Comparison of ENCODE assay signal across 7 cellular contexts in the genomic region with DNA sequence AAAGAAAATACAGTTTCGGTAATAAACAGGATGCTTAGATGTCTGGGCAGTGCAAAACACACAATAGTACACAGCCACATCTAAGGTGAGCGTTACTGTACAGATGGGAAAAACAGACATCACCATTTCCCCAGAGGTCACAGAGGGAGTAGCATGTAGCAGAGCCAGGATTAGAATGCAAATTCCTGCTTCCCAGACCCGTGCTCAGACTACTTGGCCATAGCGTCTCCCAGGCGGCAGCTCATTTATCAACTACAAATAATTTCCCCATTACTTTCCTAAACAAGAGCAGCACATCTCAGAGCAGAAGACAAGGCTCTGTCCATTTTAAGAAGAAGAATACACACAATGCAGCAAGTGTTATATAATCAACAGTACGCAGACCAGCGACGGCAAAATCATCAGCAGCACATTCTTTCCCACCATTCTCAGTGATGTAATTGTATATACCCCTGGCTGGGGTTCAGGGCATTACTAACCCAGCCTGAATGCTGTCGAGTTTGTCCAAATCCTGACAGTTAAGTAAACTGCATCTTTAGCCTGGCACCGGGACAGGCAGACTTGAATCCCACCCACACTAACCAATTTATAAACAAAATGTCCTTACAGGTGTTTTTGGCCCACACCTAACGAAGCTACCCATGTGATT.
DNase-seq lines count a peak whose midpoint lies in the region; ATAC-seq and TF ChIP-seq lines count a peak whose summit lies in the region.

No MANE protein-coding gene starts in this region.

- TF ChIP-seq CTCF in right atrium auricular region (IDR thresholded peaks at IDR 0.05): peak in 1 of 2 donors; percentile 37

- H3K9ac ChIP-seq in subcutaneous abdominal adipose tissue (ENCODE audit: low read length in 5 of 5): no peak overlapping the region

- H3K9me3 ChIP-seq in right atrium auricular region (no peaks in the 10 kb centered on the region), subcutaneous abdominal adipose tissue (ENCODE audit: control insufficient read depth in 5 of 5, low read length in 5 of 5) (no peaks in the 10 kb centered on the region)

- CTCF ChIA-PET in HEK293T (lab: Yijun Ruan, JAX): interaction anchor here (0.7 to 1.7 kb wide), 5 partner anchors 9 to 173 kb away, joined by 3 to 12 read pairs (median 4); no protein-coding TSS in a partner anchor

- H3K4me1 ChIP-seq in right atrium auricular region (peaks cover 2 to 35% of the 10 kb centered on the region in 2 donors), subcutaneous abdominal adipose tissue (ENCODE audit: control insufficient read depth in 5 of 5, insufficient read depth in 5 of 5, low read length in 5 of 5) (peaks cover 0 to 20% (median 8%) of the 10 kb centered on the region in 5 donors)

- H3K27me3 ChIP-seq in right atrium auricular region (no peaks in the 10 kb centered on the region), subcutaneous abdominal adipose tissue (ENCODE audit: control insufficient read depth in 5 of 5, insufficient read depth in 4 of 5, low read length in 5 of 5) (no peaks in the 10 kb centered on the region)

- DNase-seq in HEK293T (ENCODE audit: extremely low spot score): peak; percentile 63
- DNase-seq in right atrium auricular region (ENCODE audit: low spot score): no peak
- DNase-seq in cortex of kidney (lab: John Stamatoyannopoulos, UW): no peak

- ATAC-seq in SK-N-SH treated with all-trans-retinoic acid at 6 μM for 48 hours (peak; percentile 99), GM21515 (IDR thresholded peaks at IDR 0.05; ENCODE audit: unreplicated experiment) (no peak), HG03159 (IDR thresholded peaks at IDR 0.05; ENCODE audit: unreplicated experiment) (no peak)

- POLR2A ChIA-PET in HEK293T (lab: Yijun Ruan, JAX): interaction anchor here (1.5 kb wide), 1 partner anchor 62 kb away, joined by 4 read pairs; the partner anchor contains the start of gene CNKSR3

- H3K36me3 ChIP-seq in right atrium auricular region: no peaks in the 10 kb centered on the region
- no peaks in the 10 kb centered on the region for H3K36me3 ChIP-seq in subcutaneous abdominal adipose tissue (ENCODE audit: control insufficient read depth in 5 of 5, insufficient read depth in 5 of 5, low read length in 5 of 5)

- peak overlapping the region; percentile 41 to 69 for H3K27ac ChIP-seq in right atrium auricular region
- no peak overlapping the region for H3K27ac ChIP-seq in subcutaneous abdominal adipose tissue (ENCODE audit: low read depth, low read length)

- H3K4me3 ChIP-seq in right atrium auricular region: peak overlapping the region in 1 of 2 donors; percentile 25
- H3K4me3 ChIP-seq in subcutaneous abdominal adipose tissue (ENCODE audit: low read depth in 1 of 5, low read length in 5 of 5): peak overlapping the region in 4 of 5 donors; percentile 1 to 37 (median 16)

TF ChIP-seq in HEK293T, 16 proteins besides CTCF, POLR2A, EP300 and RAD21:
- TF ChIP-seq ZNF384 (IDR thresholded peaks at IDR 0.05) (no peak), L3MBTL2 (conservative IDR thresholded peaks at IDR 0.05) (no peak), FOXM1 (IDR thresholded peaks at IDR 0.05; ENCODE audit: borderline replicate concordance) (no peak), FOXA1 (IDR thresholded peaks at IDR 0.05) (no peak), HDGF (IDR thresholded peaks at IDR 0.05; ENCODE audit: borderline replicate concordance) (no peak), FOXK2 (IDR thresholded peaks at IDR 0.05) (no peak), TARDBP (IDR thresholded peaks at IDR 0.05) (no peak), CTBP1 (IDR thresholded peaks at IDR 0.05; ENCODE audit: borderline replicate concordance) (no peak), SP1 (IDR thresholded peaks at IDR 0.05) (no peak), ELF4 (IDR thresholded peaks at IDR 0.05) (no peak), ARNT (IDR thresholded peaks at IDR 0.05) (no peak), BHLHE40 (IDR thresholded peaks at IDR 0.05; ENCODE audit: borderline replicate concordance) (no peak), LEF1 (IDR thresholded peaks at IDR 0.05; ENCODE audit: borderline replicate concordance) (no peak), NFRKB (IDR thresholded peaks at IDR 0.05) (no peak), SUZ12 (IDR thresholded peaks at IDR 0.05) (no peak)
- TF ChIP-seq, protein P1, sequence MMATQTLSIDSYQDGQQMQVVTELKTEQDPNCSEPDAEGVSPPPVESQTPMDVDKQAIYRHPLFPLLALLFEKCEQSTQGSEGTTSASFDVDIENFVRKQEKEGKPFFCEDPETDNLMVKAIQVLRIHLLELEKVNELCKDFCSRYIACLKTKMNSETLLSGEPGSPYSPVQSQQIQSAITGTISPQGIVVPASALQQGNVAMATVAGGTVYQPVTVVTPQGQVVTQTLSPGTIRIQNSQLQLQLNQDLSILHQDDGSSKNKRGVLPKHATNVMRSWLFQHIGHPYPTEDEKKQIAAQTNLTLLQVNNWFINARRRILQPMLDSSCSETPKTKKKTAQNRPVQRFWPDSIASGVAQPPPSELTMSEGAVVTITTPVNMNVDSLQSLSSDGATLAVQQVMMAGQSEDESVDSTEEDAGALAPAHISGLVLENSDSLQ (IDR thresholded peaks at IDR 0.05): no peak

TF ChIP-seq in SK-N-SH treated with all-trans-retinoic acid at 6 μM for 48 hours, 23 proteins besides CTCF, POLR2A, EP300 and RAD21 (continues in another document):
- TF ChIP-seq TCF4 (CRISPR knock-in tag; IDR thresholded peaks at IDR 0.05; ENCODE audit: borderline replicate concordance) (no peak), SNAI2 (CRISPR knock-in tag; IDR thresholded peaks at IDR 0.05) (peak; percentile 56; the same call in 1 of the 2 replicates), ZFP3 (CRISPR knock-in tag; IDR thresholded peaks at IDR 0.05) (peak; percentile 75; the same call in 1 of the 2 replicates), ISL1 (CRISPR knock-in tag; IDR thresholded peaks at IDR 0.05) (peak; percentile 65), CSDC2 (CRISPR knock-in tag; IDR thresholded peaks at IDR 0.05) (peak; percentile 70; the same call in 1 of the 2 replicates), GLIS3 (CRISPR knock-in tag; IDR thresholded peaks at IDR 0.05) (peak; percentile 62; the same call in 1 of the 2 replicates), TOX (CRISPR knock-in tag; IDR thresholded peaks at IDR 0.05; ENCODE audit: borderline replicate concordance) (no peak)
- TF ChIP-seq, protein P2, sequence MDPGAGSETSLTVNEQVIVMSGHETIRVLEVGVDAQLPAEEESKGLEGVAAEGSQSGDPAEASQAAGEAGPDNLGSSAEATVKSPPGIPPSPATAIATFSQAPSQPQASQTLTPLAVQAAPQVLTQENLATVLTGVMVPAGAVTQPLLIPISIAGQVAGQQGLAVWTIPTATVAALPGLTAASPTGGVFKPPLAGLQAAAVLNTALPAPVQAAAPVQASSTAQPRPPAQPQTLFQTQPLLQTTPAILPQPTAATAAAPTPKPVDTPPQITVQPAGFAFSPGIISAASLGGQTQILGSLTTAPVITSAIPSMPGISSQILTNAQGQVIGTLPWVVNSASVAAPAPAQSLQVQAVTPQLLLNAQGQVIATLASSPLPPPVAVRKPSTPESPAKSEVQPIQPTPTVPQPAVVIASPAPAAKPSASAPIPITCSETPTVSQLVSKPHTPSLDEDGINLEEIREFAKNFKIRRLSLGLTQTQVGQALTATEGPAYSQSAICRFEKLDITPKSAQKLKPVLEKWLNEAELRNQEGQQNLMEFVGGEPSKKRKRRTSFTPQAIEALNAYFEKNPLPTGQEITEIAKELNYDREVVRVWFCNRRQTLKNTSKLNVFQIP (CRISPR knock-in tag; IDR thresholded peaks at IDR 0.05; ENCODE audit: borderline replicate concordance, low read depth): no peak
- TF ChIP-seq, protein P3, sequence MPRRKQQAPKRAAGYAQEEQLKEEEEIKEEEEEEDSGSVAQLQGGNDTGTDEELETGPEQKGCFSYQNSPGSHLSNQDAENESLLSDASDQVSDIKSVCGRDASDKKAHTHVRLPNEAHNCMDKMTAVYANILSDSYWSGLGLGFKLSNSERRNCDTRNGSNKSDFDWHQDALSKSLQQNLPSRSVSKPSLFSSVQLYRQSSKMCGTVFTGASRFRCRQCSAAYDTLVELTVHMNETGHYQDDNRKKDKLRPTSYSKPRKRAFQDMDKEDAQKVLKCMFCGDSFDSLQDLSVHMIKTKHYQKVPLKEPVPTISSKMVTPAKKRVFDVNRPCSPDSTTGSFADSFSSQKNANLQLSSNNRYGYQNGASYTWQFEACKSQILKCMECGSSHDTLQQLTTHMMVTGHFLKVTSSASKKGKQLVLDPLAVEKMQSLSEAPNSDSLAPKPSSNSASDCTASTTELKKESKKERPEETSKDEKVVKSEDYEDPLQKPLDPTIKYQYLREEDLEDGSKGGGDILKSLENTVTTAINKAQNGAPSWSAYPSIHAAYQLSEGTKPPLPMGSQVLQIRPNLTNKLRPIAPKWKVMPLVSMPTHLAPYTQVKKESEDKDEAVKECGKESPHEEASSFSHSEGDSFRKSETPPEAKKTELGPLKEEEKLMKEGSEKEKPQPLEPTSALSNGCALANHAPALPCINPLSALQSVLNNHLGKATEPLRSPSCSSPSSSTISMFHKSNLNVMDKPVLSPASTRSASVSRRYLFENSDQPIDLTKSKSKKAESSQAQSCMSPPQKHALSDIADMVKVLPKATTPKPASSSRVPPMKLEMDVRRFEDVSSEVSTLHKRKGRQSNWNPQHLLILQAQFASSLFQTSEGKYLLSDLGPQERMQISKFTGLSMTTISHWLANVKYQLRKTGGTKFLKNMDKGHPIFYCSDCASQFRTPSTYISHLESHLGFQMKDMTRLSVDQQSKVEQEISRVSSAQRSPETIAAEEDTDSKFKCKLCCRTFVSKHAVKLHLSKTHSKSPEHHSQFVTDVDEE (CRISPR knock-in tag; IDR thresholded peaks at IDR 0.05): 0 out of 2 replicates have a peak, but pooled peaks have one; percentile 51
- TF ChIP-seq, protein P4, sequence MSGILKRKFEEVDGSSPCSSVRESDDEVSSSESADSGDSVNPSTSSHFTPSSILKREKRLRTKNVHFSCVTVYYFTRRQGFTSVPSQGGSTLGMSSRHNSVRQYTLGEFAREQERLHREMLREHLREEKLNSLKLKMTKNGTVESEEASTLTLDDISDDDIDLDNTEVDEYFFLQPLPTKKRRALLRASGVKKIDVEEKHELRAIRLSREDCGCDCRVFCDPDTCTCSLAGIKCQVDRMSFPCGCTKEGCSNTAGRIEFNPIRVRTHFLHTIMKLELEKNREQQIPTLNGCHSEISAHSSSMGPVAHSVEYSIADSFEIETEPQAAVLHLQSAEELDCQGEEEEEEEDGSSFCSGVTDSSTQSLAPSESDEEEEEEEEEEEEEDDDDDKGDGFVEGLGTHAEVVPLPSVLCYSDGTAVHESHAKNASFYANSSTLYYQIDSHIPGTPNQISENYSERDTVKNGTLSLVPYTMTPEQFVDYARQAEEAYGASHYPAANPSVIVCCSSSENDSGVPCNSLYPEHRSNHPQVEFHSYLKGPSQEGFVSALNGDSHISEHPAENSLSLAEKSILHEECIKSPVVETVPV (CRISPR knock-in tag; IDR thresholded peaks at IDR 0.05): 0 out of 2 replicates have a peak, but pooled peaks have one; percentile 41
